9 cellular contexts compared by ENCODE assay signal in genomic region chr3:113166719-113167492, GRCh38. TPM values are rescaled to one million over a fixed set of nuclear protein-coding genes. Genes with fewer than 3 reads are reported as not detected.
A peak's percentile ranks its signal among the peaks of the same experiment; 100 is the strongest.
DNase-seq lines count a peak whose midpoint lies in the region; ATAC-seq and TF ChIP-seq lines count a peak whose summit lies in the region.
"Had no signal": no experiment of that assay in that cellular context is flagged by ENCODE, and none has a peak within 500 bp of the region (broad histone marks: within the 10 kb centered on the region; RNA-seq: fewer than 3 reads in every experiment).

No MANE protein-coding gene starts in this region.

- ATAC-seq in GM21367 (IDR thresholded peaks at IDR 0.05; ENCODE audit: unreplicated experiment) (no peak), GM19467 (IDR thresholded peaks at IDR 0.05; ENCODE audit: unreplicated experiment) (no peak), upper lobe of right lung (no peak)

- DNase-seq in AG20443 (ENCODE audit: low spot score) (peak; percentile 80), NCI-H2107 (lab: John Stamatoyannopoulos, UW) (peak; percentile 85), NOMO-1 treated with dmso at 0.1 percent for 144 hours (lab: John Stamatoyannopoulos, UW; ENCODE audit: unreplicated experiment) (no peak), upper lobe of right lung (no peak)

- no peak for TF ChIP-seq CTCF in upper lobe of right lung (IDR thresholded peaks at IDR 0.05)

- H3K27ac ChIP-seq in esophagus (ENCODE audit: low read depth in 2 of 2, low read length in 1 of 2) (peak overlapping the region; percentile 70 to 85), upper lobe of right lung (no peak overlapping the region)

- WGBS in esophagus, 2 donors, result 18 to 26% methylated on average over 12 of the region's 12 CpGs

- H3K4me1 ChIP-seq in esophagus (ENCODE audit: control insufficient read depth in 2 of 2, insufficient read depth in 2 of 2, low read length in 1 of 2), result no peaks in the 10 kb centered on the region
- H3K4me1 ChIP-seq in neuron (ENCODE audit: insufficient read depth, low read length), result peaks cover 14% of the 10 kb centered on the region
- no peaks in the 10 kb centered on the region for H3K4me1 ChIP-seq in upper lobe of right lung

- intact Hi-C loops in upper lobe of right lung (cut with DNase I), result no loop called here

- H2AFZ ChIP-seq in neuron (ENCODE audit: low read depth, low read length), result peak overlapping the region; percentile 62

- H3K36me3 ChIP-seq in esophagus (ENCODE audit: control insufficient read depth in 2 of 2, insufficient read depth in 2 of 2, low read length in 1 of 2), result no peaks in the 10 kb centered on the region
- H3K36me3 ChIP-seq in neuron (ENCODE audit: insufficient read depth, low read length), result no peaks in the 10 kb centered on the region
- no peaks in the 10 kb centered on the region for H3K36me3 ChIP-seq in upper lobe of right lung

- no peak overlapping the region for H3K4me3 ChIP-seq in esophagus (ENCODE audit: low read depth in 1 of 2, low read length in 2 of 2)
- peak overlapping the region; percentile 5 for H3K4me3 ChIP-seq in neuron (ENCODE audit: low read length)
- no peak overlapping the region for H3K4me3 ChIP-seq in upper lobe of right lung

- H3K9me3 ChIP-seq in esophagus (ENCODE audit: control insufficient read depth in 2 of 2, insufficient read depth in 1 of 2, low read depth in 1 of 2, low read length in 1 of 2) (no peaks in the 10 kb centered on the region), neuron (ENCODE audit: low read length) (no peaks in the 10 kb centered on the region), upper lobe of right lung (no peaks in the 10 kb centered on the region)

- H3K27me3 ChIP-seq in esophagus (ENCODE audit: control insufficient read depth in 1 of 2, insufficient read depth in 2 of 2, low read length in 2 of 2) (no peaks in the 10 kb centered on the region), neuron (ENCODE audit: insufficient read depth, low read length) (no peaks in the 10 kb centered on the region), upper lobe of right lung (no peaks in the 10 kb centered on the region)

RNA-seq across cellular contexts. Expression of gene BOC, which starts 44.5 kb away (rescaled TPM):
- 10 to 100 TPM; 26.6 to 29.6 TPM for polyA plus RNA-seq in esophagus
- 6.1 TPM for total RNA-seq in upper lobe of right lung
- total RNA-seq: dermis microvascular lymphatic vessel endothelial cell had no signal

Comparison
In these comparisons a context has a peak if more than half of its experiments do, and no peak if none do; other contexts are left out.
1. DNase-seq: peak in AG20443 (single experiment) and NCI-H2107 (single experiment); none in NOMO-1 treated with dmso at 0.1 percent for 144 hours (single experiment) and upper lobe of right lung (single experiment).